1 cellular context compared by ENCODE assay signal in genomic region chr2:65429799-65430514, GRCh38.
TF ChIP-seq lines count a peak whose summit lies in the region.

No MANE protein-coding gene starts in this region.

TF ChIP-seq in GM12878, 131 proteins besides CTCF, POLR2A, EP300 and RAD21 (continued from another document):
- no peak for TF ChIP-seq REST (IDR thresholded peaks at IDR 0.05; ENCODE audit: low read depth, low read length)
